Comparison of ENCODE assay signal across 1 cellular context in the genomic region with DNA sequence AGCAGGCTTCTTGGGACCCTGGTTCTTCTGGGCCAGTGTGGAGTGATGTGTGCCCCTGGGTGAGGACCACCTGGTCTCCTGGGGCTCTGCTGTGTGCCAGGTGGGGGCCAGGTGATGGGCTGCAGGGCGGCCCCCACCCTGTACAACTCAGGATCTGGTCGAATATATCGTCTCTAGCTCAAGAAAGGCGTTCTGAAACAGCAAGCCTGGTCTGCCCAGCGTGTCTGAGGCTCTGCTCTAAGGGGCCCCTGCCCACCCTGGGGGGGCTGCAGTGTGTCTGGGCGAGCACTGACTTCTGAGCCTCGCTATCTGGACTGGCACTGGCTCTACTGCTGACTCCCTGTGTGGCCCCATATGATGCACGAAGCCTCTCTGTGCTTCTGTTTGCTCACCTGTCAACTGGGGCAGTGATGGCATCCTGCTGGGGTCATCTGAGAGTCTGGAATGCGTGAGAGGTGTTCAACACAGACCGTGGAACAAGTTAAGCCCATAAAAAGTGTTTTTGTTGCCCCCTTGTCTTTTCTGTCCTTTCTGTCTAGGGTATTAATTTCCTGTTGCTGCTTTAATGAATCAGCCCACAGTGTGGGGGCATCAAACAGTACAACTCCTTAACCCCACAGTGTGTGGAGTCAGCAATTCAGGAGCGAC.
TF ChIP-seq lines count a peak whose summit lies in the region.

No MANE protein-coding gene starts in this region.

TF ChIP-seq in HCT116, 20 proteins besides CTCF, POLR2A, EP300 and RAD21 (continued from another document):
- TF ChIP-seq YY1 (IDR thresholded peaks at IDR 0.05; ENCODE audit: extremely low read depth, insufficient replicate concordance, low read depth, low read length): no peak
- no peak for TF ChIP-seq POLR2AphosphoS5 (IDR thresholded peaks at IDR 0.05; ENCODE audit: low read depth, low read length)
- TF ChIP-seq ATF3 (IDR thresholded peaks at IDR 0.05): no peak
- no peak for TF ChIP-seq ZFX (IDR thresholded peaks at IDR 0.05)
- TF ChIP-seq CBX3 (IDR thresholded peaks at IDR 0.05; ENCODE audit: low read depth): no peak
- TF ChIP-seq REST (IDR thresholded peaks at IDR 0.05; ENCODE audit: low read depth): no peak
